Comparison of ENCODE assay signal across 8 cellular contexts in genomic region chr7:140175221-140176218, GRCh38.
DNase-seq lines count a peak whose midpoint lies in the region; ATAC-seq and TF ChIP-seq lines count a peak whose summit lies in the region.

No MANE protein-coding gene starts in this region.

- DNase-seq in D341Med (ENCODE audit: low spot score) (peak; percentile 76), HuH-7.5 (ENCODE audit: low spot score) (peak; percentile 73), activated T-cell treated with anti-CD3 and anti-CD28 coated beads for 1 hour (ENCODE audit: low read depth) (peak; percentile 76), epidermal melanocyte (ENCODE audit: insufficient read length, low spot score) (peak; percentile 57), midbrain (lab: John Stamatoyannopoulos, UW) (peak; percentile 89)
- peak; percentile 80 to 81 for DNase-seq in stimulated activated CD8-positive, alpha-beta memory T cell treated with anti-CD3 and anti-CD28 coated beads, Interleukin-15, amount 100 ng/mL, for 48 hours (ENCODE audit: low read depth in 2 of 2)

- peak; percentile 58 for ATAC-seq in GM21526 (IDR thresholded peaks at IDR 0.05; ENCODE audit: low FRiP score, unreplicated experiment)

- H3K9me2 ChIP-seq in OCI-LY1 (ENCODE audit: low read depth, low read length), result no peaks in the 10 kb centered on the region

- H3F3A ChIP-seq in OCI-LY1 (ENCODE audit: insufficient read depth, low read length), result no peaks in the 10 kb centered on the region

- no peaks in the 10 kb centered on the region for H3K27me3 ChIP-seq in OCI-LY1 (ENCODE audit: insufficient read depth, low read length)

- TF ChIP-seq CTCF in OCI-LY1 (IDR thresholded peaks at IDR 0.05; ENCODE audit: low read length), result peak; percentile 97

- H3K4me3 ChIP-seq in OCI-LY1 (ENCODE audit: low read depth, low read length, poor library complexity, severe bottlenecking), result peak overlapping the region; percentile 74

- peak overlapping the region; percentile 76 for H3K4me2 ChIP-seq in OCI-LY1 (ENCODE audit: low read length)

- peaks cover 3% of the 10 kb centered on the region; the same call in 1 of the 2 replicates for H4K20me1 ChIP-seq in OCI-LY1 (ENCODE audit: insufficient read depth, low read length)

- no peak overlapping the region for H2AFZ ChIP-seq in OCI-LY1 (ENCODE audit: low read length)

- H3K9me3 ChIP-seq in OCI-LY1 (ENCODE audit: low read length), result no peaks in the 10 kb centered on the region

- no peaks in the 10 kb centered on the region for H3K79me2 ChIP-seq in OCI-LY1 (ENCODE audit: insufficient read depth, low read length)

- peaks cover 12% of the 10 kb centered on the region for H3K4me1 ChIP-seq in OCI-LY1 (ENCODE audit: insufficient read depth, low read length, severe bottlenecking)

- no peaks in the 10 kb centered on the region for H3K36me3 ChIP-seq in OCI-LY1 (ENCODE audit: insufficient read depth, low read length)

- H3K27ac ChIP-seq in OCI-LY1 (ENCODE audit: low read depth, low read length, poor library complexity, severe bottlenecking), result peak overlapping the region; percentile 72

- H3K9ac ChIP-seq in OCI-LY1 (ENCODE audit: low read length), result peak overlapping the region; percentile 61

Comparison
In these comparisons a context has a peak if more than half of its experiments do, and no peak if none do; other contexts are left out.
1. Peak in every context shown above with its lines: DNase-seq, ATAC-seq, H3K4me3 ChIP-seq and H3K27ac ChIP-seq.